Comparison of ENCODE assay signal across 19 cellular contexts in genomic region chr9:137764171-137764671, GRCh38.
DNase-seq lines count a peak whose midpoint lies in the region; ATAC-seq and TF ChIP-seq lines count a peak whose summit lies in the region.
"Had no signal": no experiment of that assay in that cellular context is flagged by ENCODE, and none has a peak within 500 bp of the region (broad histone marks: within the 10 kb centered on the region; RNA-seq: fewer than 3 reads in every experiment).

No MANE protein-coding gene starts in this region.

- H3K27ac Mint-ChIP-seq in CD4-positive, CD25-positive, alpha-beta regulatory T cell, result peak overlapping the region in 2 of 3 donors; percentile 10 to 22
- H3K27ac Mint-ChIP-seq in WTC11, result peak overlapping the region; percentile 73; the same call in 1 of the 2 replicates
- peak overlapping the region; percentile 24 for H3K27ac Mint-ChIP-seq in glutamatergic neuron (ENCODE audit: unreplicated experiment)

- POLR2A ChIA-PET in WTC11 (lab: Charles Lee), result no interaction called here

- peaks cover 49% of the 10 kb centered on the region for H3K36me3 Mint-ChIP-seq in CD4-positive, CD25-positive, alpha-beta regulatory T cell
- H3K36me3 Mint-ChIP-seq in WTC11 (peaks cover 64% of the 10 kb centered on the region), glutamatergic neuron (ENCODE audit: unreplicated experiment) (peaks cover 16% of the 10 kb centered on the region)

- TF ChIP-seq CTCF in WTC11 (IDR thresholded peaks at IDR 0.05) (no peak), glutamatergic neuron (IDR thresholded peaks at IDR 0.05; ENCODE audit: partially characterized antibody, unreplicated experiment) (no peak)

- no peaks in the 10 kb centered on the region for H3K27me3 Mint-ChIP-seq in CD4-positive, CD25-positive, alpha-beta regulatory T cell
- H3K27me3 Mint-ChIP-seq in WTC11 (ENCODE audit: low read depth) (no peaks in the 10 kb centered on the region), glutamatergic neuron (ENCODE audit: unreplicated experiment) (peaks cover 1% of the 10 kb centered on the region)

- intact Hi-C loops in posterior vena cava (cut with DNase I), result no loop called here

- H3K4me3 Mint-ChIP-seq in CD4-positive, CD25-positive, alpha-beta regulatory T cell, result peak overlapping the region in 2 of 4 donors; percentile 23 to 42
- H3K4me3 Mint-ChIP-seq in WTC11 (no peak overlapping the region), glutamatergic neuron (ENCODE audit: unreplicated experiment) (peak overlapping the region; percentile 19)

- H3K9me3 ChIP-seq in CD4-positive, CD25-positive, alpha-beta regulatory T cell (ENCODE audit: control insufficient read depth in 2 of 2, low read length in 2 of 2), result no peaks in the 10 kb centered on the region
- H3K9me3 ChIP-seq: right atrium auricular region, testis had no signal

- H3K9me3 Mint-ChIP-seq in CD4-positive, CD25-positive, alpha-beta regulatory T cell, result peaks cover 0 to 2% (median 0%) of the 10 kb centered on the region in 7 donors
- H3K9me3 Mint-ChIP-seq in WTC11 (peaks cover 3% of the 10 kb centered on the region; the same call in 1 of the 2 replicates), glutamatergic neuron (ENCODE audit: unreplicated experiment) (peaks cover 5% of the 10 kb centered on the region)

- CTCF ChIA-PET in WTC11 (lab: Charles Lee), result no interaction called here

- peaks cover 51% of the 10 kb centered on the region for H3K36me3 ChIP-seq in CD4-positive, CD25-positive, alpha-beta regulatory T cell (ENCODE audit: control insufficient read depth, insufficient read depth, low read length)

- peaks cover 12 to 51% (median 27%) of the 10 kb centered on the region in 4 donors for H3K4me1 Mint-ChIP-seq in CD4-positive, CD25-positive, alpha-beta regulatory T cell
- H3K4me1 Mint-ChIP-seq in WTC11 (peaks cover 6% of the 10 kb centered on the region), glutamatergic neuron (ENCODE audit: low read depth, unreplicated experiment) (peaks cover 11% of the 10 kb centered on the region)

- no peak for DNase-seq in CD4-positive, CD25-positive, alpha-beta regulatory T cell
- DNase-seq in WTC11 (ENCODE audit: low spot score) (no peak), glutamatergic neuron (no peak), posterior vena cava (ENCODE audit: low spot score) (peak; percentile 76), T-helper 2 cell (no peak), iPS-NIHi7 (ENCODE audit: extremely low spot score) (no peak)
- DNase-seq: activated CD4-positive, CD25-positive, alpha-beta regulatory T cell treated with anti-CD3 and anti-CD28 coated beads, Interleukin-2, amount 50 U/mL, for 72 hours; central memory CD4-positive, alpha-beta T cell; GF-D8; HCEC 1CT; left ventricle myocardium superior; NCI-H146; NCI-H226; stimulated activated CD4-positive, alpha-beta T cell treated with anti-CD3 and anti-CD28 coated beads, Interleukin-1b, Interleukin-23, amount 100 ng/mL, for 48 hours; testis had no signal

- H3K4me1 ChIP-seq in CD4-positive, CD25-positive, alpha-beta regulatory T cell (ENCODE audit: control insufficient read depth, insufficient read depth, low read length, poor library complexity, severe bottlenecking), result peaks cover 23% of the 10 kb centered on the region
- H3K4me1 ChIP-seq: right atrium auricular region had no signal

- H3K27ac ChIP-seq in CD4-positive, CD25-positive, alpha-beta regulatory T cell (ENCODE audit: insufficient read depth, low read length, poor library complexity, severe bottlenecking), result no peak overlapping the region
- H3K27ac ChIP-seq: right atrium auricular region, testis had no signal

- H3K4me3 ChIP-seq in CD4-positive, CD25-positive, alpha-beta regulatory T cell (ENCODE audit: low read depth, low read length), result no peak overlapping the region
- H3K4me3 ChIP-seq: right atrium auricular region, testis had no signal

- H3K27me3 ChIP-seq in CD4-positive, CD25-positive, alpha-beta regulatory T cell (ENCODE audit: control insufficient read depth, insufficient read depth, low read length), result no peaks in the 10 kb centered on the region
- H3K27me3 ChIP-seq: right atrium auricular region, testis had no signal

- no peak for ATAC-seq in CD4-positive, CD25-positive, alpha-beta regulatory T cell (ENCODE audit: low read depth in 2 of 2)
- ATAC-seq in WTC11 (no peak), HG02763 (IDR thresholded peaks at IDR 0.05; ENCODE audit: unreplicated experiment) (no peak), HG02623 (IDR thresholded peaks at IDR 0.05; ENCODE audit: unreplicated experiment) (no peak)
- ATAC-seq: left ventricle myocardium superior, Right ventricle myocardium inferior had no signal

TF ChIP-seq in WTC11, 78 proteins besides CTCF, POLR2A, EP300 and RAD21 (continues in another document):
- TF ChIP-seq SOX15 (CRISPR knock-in tag; IDR thresholded peaks at IDR 0.05) (no peak), IRF2 (CRISPR knock-in tag; IDR thresholded peaks at IDR 0.05; ENCODE audit: borderline replicate concordance, low read depth) (no peak), ZNF263 (CRISPR knock-in tag; IDR thresholded peaks at IDR 0.05; ENCODE audit: low read depth) (no peak), TCF7 (CRISPR knock-in tag; IDR thresholded peaks at IDR 0.05; ENCODE audit: low read depth) (no peak), ZNF219 (CRISPR knock-in tag; IDR thresholded peaks at IDR 0.05; ENCODE audit: borderline replicate concordance) (no peak), PRDM15 (CRISPR knock-in tag; IDR thresholded peaks at IDR 0.05) (no peak), ZNF512 (CRISPR knock-in tag; IDR thresholded peaks at IDR 0.05; ENCODE audit: borderline replicate concordance) (no peak), ZBTB21 (CRISPR knock-in tag; IDR thresholded peaks at IDR 0.05; ENCODE audit: borderline replicate concordance) (no peak), GTF2I (CRISPR knock-in tag; conservative IDR thresholded peaks at IDR 0.05) (no peak), ZNF317 (CRISPR knock-in tag; IDR thresholded peaks at IDR 0.05; ENCODE audit: borderline replicate concordance, low read depth) (no peak), SP1 (CRISPR knock-in tag; conservative IDR thresholded peaks at IDR 0.05) (no peak), ZNF138 (CRISPR knock-in tag; conservative IDR thresholded peaks at IDR 0.05) (no peak), PREB (CRISPR knock-in tag; IDR thresholded peaks at IDR 0.05; ENCODE audit: borderline replicate concordance) (no peak), MAX (CRISPR knock-in tag; IDR thresholded peaks at IDR 0.05) (no peak)

Comparison
In these comparisons a context has a peak if more than half of its experiments do, and no peak if none do; other contexts are left out.
1. H3K27ac Mint-ChIP-seq: peak in every context shown above with its lines; median percentile 73 in WTC11; 24 in glutamatergic neuron; 16 in CD4-positive, CD25-positive, alpha-beta regulatory T cell.